In the genomic region with DNA sequence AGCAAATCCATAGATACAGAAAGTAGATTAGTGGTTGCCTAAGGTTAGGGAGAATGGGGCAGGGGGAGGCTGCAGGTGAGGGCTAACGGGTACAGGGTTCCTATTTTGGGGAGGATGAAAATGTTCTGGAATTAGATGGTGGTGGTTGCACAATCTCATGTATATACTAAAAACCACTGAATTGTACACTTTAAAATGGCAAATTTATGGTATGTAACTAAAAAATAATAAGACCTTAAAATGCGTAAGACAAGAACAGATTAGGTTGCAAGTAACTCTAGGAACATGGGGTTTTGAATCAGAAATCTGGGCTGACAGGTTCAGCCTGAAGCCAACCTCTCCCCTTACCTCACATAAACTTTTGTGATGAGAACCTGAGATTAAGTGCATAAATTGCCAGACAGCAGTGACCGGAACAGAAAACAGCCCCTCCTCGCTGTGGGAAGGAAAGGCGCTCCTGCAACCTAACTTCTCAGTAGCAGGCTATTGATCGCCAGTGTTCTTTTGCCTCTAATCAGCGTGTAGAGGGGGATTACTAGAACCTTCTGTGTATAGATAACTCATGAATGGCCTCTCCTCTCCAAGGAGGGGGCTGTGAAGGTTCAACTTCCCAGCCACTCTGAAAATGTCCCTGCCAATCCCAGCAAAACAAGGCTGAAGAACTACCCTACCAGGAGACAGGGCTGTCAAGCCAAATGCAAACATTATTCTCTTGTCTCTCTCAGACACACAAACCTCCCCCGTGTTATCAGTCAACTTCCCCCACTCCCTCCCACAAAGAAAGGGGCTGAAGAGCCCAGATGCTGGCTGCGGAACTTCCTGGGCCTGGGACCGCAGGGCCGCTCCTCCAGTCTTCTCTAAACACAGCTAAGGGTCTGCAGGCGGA, we compare ENCODE assay signal across 8 cellular contexts. TPM values are rescaled to one million over a fixed set of nuclear protein-coding genes. Genes with fewer than 3 reads are reported as not detected.
DNase-seq lines count a peak whose midpoint lies in the region; ATAC-seq and TF ChIP-seq lines count a peak whose summit lies in the region.

No MANE protein-coding gene starts in this region.

- TF ChIP-seq CTCF in endothelial cell (IDR thresholded peaks at IDR 0.05; ENCODE audit: unreplicated experiment) (no peak), progenitor cell of endocrine pancreas (IDR thresholded peaks at IDR 0.05; ENCODE audit: unreplicated experiment) (no peak)

- peak; percentile 46 for DNase-seq in EH (ENCODE audit: low read depth)
- peak; percentile 26 for DNase-seq in RKO (ENCODE audit: low spot score)
- DNase-seq in endothelial cell (ENCODE audit: low spot score): no peak
- no peak for DNase-seq in progenitor cell of endocrine pancreas (ENCODE audit: low spot score, unreplicated experiment)
- DNase-seq in GOT3 (lab: John Stamatoyannopoulos, UW): no peak
- DNase-seq in stimulated activated CD4-positive, alpha-beta T cell treated with anti-CD3 and anti-CD28 coated beads, Interleukin-12 subunit alpha, Interleukin-12 subunit beta, amount 100 ng/mL, for 4 hours: no peak
- DNase-seq in NK-92 treated with Interleukin-12 subunit alpha and Interleukin-12 subunit beta, amount 100 ng/mL, for 24 hours (lab: John Stamatoyannopoulos, UW): no peak

- H3K9me3 Mint-ChIP-seq in endothelial cell (ENCODE audit: unreplicated experiment) (no peaks in the 10 kb centered on the region), progenitor cell of endocrine pancreas (ENCODE audit: low read depth) (no peaks in the 10 kb centered on the region)

- peaks cover 71% of the 10 kb centered on the region for H3K4me1 Mint-ChIP-seq in endothelial cell (ENCODE audit: unreplicated experiment)
- H3K4me1 Mint-ChIP-seq in progenitor cell of endocrine pancreas (ENCODE audit: low read depth): peaks cover 39% of the 10 kb centered on the region

- H3K36me3 Mint-ChIP-seq in endothelial cell (ENCODE audit: low read depth, unreplicated experiment) (peaks cover 37% of the 10 kb centered on the region), progenitor cell of endocrine pancreas (ENCODE audit: insufficient read depth) (peaks cover 10% of the 10 kb centered on the region)

- peak overlapping the region; percentile 93 for H3K27ac Mint-ChIP-seq in endothelial cell (ENCODE audit: unreplicated experiment)
- H3K27ac Mint-ChIP-seq in progenitor cell of endocrine pancreas: peak overlapping the region; percentile 95

- ATAC-seq in HG02678 (IDR thresholded peaks at IDR 0.05; ENCODE audit: unreplicated experiment): no peak

- H3K27me3 Mint-ChIP-seq in endothelial cell (ENCODE audit: unreplicated experiment) (peaks cover 18% of the 10 kb centered on the region), progenitor cell of endocrine pancreas (peaks cover 19% of the 10 kb centered on the region)

- peak overlapping the region; percentile 98 for H3K4me3 Mint-ChIP-seq in endothelial cell (ENCODE audit: unreplicated experiment)
- H3K4me3 Mint-ChIP-seq in progenitor cell of endocrine pancreas (ENCODE audit: low read depth): peak overlapping the region; percentile 91

RNA-seq across cellular contexts. Expression of gene SSH1, which starts 1.9 kb away (rescaled TPM):
- 67.5 TPM for total RNA-seq in endothelial cell (ENCODE audit: unreplicated experiment)
- total RNA-seq in progenitor cell of endocrine pancreas: 37.2 and 38.8 TPM in 2 replicates

RNA-seq across cellular contexts. Expression of gene DAO, which starts 24.4 kb away (rescaled TPM):
- total RNA-seq in endothelial cell (ENCODE audit: unreplicated experiment) (0.41 TPM), progenitor cell of endocrine pancreas (not detected in 2 replicates)

Comparison
In these comparisons a context has a peak if more than half of its experiments do, and no peak if none do; other contexts are left out.
1. DNase-seq: peak in EH (single experiment) and RKO (single experiment); none in endothelial cell (single experiment), progenitor cell of endocrine pancreas (single experiment), GOT3 (single experiment), stimulated activated CD4-positive, alpha-beta T cell treated with anti-CD3 and anti-CD28 coated beads, Interleukin-12 subunit alpha, Interleukin-12 subunit beta, amount 100 ng/mL, for 4 hours (single experiment) and NK-92 treated with Interleukin-12 subunit alpha and Interleukin-12 subunit beta, amount 100 ng/mL, for 24 hours (single experiment).